ENCODE assay signal across 25 cellular contexts in genomic region chr5:127010362-127010761, GRCh38. TPM values are rescaled to one million over a fixed set of nuclear protein-coding genes. Genes with fewer than 3 reads are reported as not detected.
DNase-seq lines count a peak whose midpoint lies in the region; ATAC-seq and TF ChIP-seq lines count a peak whose summit lies in the region.
"Had no signal": no experiment of that assay in that cellular context is flagged by ENCODE, and none has a peak within 500 bp of the region (broad histone marks: within the 10 kb centered on the region; RNA-seq: fewer than 3 reads in every experiment).

No MANE protein-coding gene starts in this region.

- H3K4me3 ChIP-seq in fibroblast of mammary gland (ENCODE audit: control insufficient read depth, low read depth, low read length) (no peak overlapping the region), gastrocnemius medialis (no peak overlapping the region)
- H3K4me3 ChIP-seq: BLaER1 treated with 17β-estradiol and CSF1 and Interleukin-3, amounts not matched to agents 10 nM and 100 nM; GM12878; neural progenitor cell; PC-9; sigmoid colon; tibial nerve had no signal

- peaks cover 41 to 47% of the 10 kb centered on the region in 2 donors for H3K4me1 ChIP-seq in gastrocnemius medialis
- H3K4me1 ChIP-seq: foreskin keratinocyte, neural progenitor cell had no signal

- intact Hi-C loops in gastrocnemius medialis (cut with DNase I; ENCODE audit: low total_unique reads): no loop called here

- no peak for TF ChIP-seq POLR2A in gastrocnemius medialis (IDR thresholded peaks at IDR 0.05)

- H3K36me3 ChIP-seq in gastrocnemius medialis: no peaks in the 10 kb centered on the region
- H3K36me3 ChIP-seq: brain microvascular endothelial cell, neural progenitor cell, sigmoid colon, tibial nerve had no signal

- H3K9me3 Mint-ChIP-seq in HFFc6: no peaks in the 10 kb centered on the region
- H3K9me3 Mint-ChIP-seq: neural progenitor cell had no signal

- no peaks in the 10 kb centered on the region for H3K36me3 Mint-ChIP-seq in HFFc6 (ENCODE audit: low read depth)
- H3K36me3 Mint-ChIP-seq: neural progenitor cell had no signal

- H3K27ac ChIP-seq in gastrocnemius medialis: peak overlapping the region in 3 of 4 donors; percentile 44 to 63 (median 51)
- H3K27ac ChIP-seq: brain microvascular endothelial cell, epithelial cell of prostate, foreskin keratinocyte, neural progenitor cell, PC-9, sigmoid colon, tibial nerve had no signal

- peak overlapping the region; percentile 35 for H3K4me3 Mint-ChIP-seq in HFFc6
- H3K4me3 Mint-ChIP-seq: neural progenitor cell had no signal

- peaks cover 72% of the 10 kb centered on the region for H3K4me1 Mint-ChIP-seq in HFFc6 (ENCODE audit: low read depth)
- H3K4me1 Mint-ChIP-seq: neural progenitor cell had no signal

- TF ChIP-seq CTCF in HFFc6 (IDR thresholded peaks at IDR 0.05) (no peak), fibroblast of mammary gland (conservative IDR thresholded peaks at IDR 0.05; ENCODE audit: control insufficient read depth, insufficient read depth, low read depth, low read length) (no peak), gastrocnemius medialis (IDR thresholded peaks at IDR 0.05 in 4 of 5, conservative IDR thresholded peaks at IDR 0.05 in 1 of 5) (no peak)

- H3K27me3 ChIP-seq in gastrocnemius medialis: no peaks in the 10 kb centered on the region
- H3K27me3 ChIP-seq: BLaER1 treated with 17β-estradiol and CSF1 and Interleukin-3, amounts not matched to agents 10 nM and 100 nM; brain microvascular endothelial cell; neural progenitor cell; sigmoid colon; tibial nerve had no signal

- ATAC-seq in gastrocnemius medialis: peak in 1 of 2 donors; percentile 40
- ATAC-seq: GM12878 had no signal

- no peaks in the 10 kb centered on the region for H3K9me3 ChIP-seq in gastrocnemius medialis
- H3K9me3 ChIP-seq: sigmoid colon, tibial nerve had no signal

- DNase-seq in AG20443 (ENCODE audit: low spot score) (peak; percentile 55), HFFc6 (no peak), fibroblast of mammary gland (ENCODE audit: low read depth) (peak; percentile 49), gastrocnemius medialis (no peak), NCI-H2171 (lab: John Stamatoyannopoulos, UW) (no peak), SKM-1 treated with dmso at 0.1 percent for 144 hours (lab: John Stamatoyannopoulos, UW; ENCODE audit: unreplicated experiment) (no peak), DMS79 (lab: John Stamatoyannopoulos, UW) (no peak)
- DNase-seq: activated CD4-positive, alpha-beta T cell treated with anti-CD3 and anti-CD28 coated beads, Interleukin-2, amount 50 U/mL, for 1 hour; activated naive CD4-positive, alpha-beta T cell; activated T-cell treated with anti-CD3 and anti-CD28 coated beads, Interleukin-2, amount 50 U/mL, for 48 hours; COR-L47; NCI-H1694; NCI-H524 treated with DMSO at 0.1 percent for 48 hours; NK-92 treated with Interleukin-12 subunit alpha and Interleukin-12 subunit beta, amount 100 ng/mL, for 24 hours; PC-9; SHP77 treated with DMSO at 0.1 percent for 48 hours; sigmoid colon; T1000 had no signal

- in situ Hi-C loops in gastrocnemius medialis (cut with MboI; ENCODE audit: low sequenced_read_pairs in 4 of 4): no loop called here

- peak overlapping the region; percentile 78 for H3K27ac Mint-ChIP-seq in HFFc6
- H3K27ac Mint-ChIP-seq: neural progenitor cell had no signal

- H3K27me3 Mint-ChIP-seq in HFFc6 (ENCODE audit: insufficient read depth): no peaks in the 10 kb centered on the region

RNA-seq across cellular contexts. Expression of gene MARCHF3, which starts 20.0 kb away (rescaled TPM):
- 10 to 100 TPM; 12.3 to 17.8 (median 13.3) TPM for total RNA-seq in HFFc6 (2021; fragmentation: NEBNext Ultra II Directional; extraction: Animal tissue kit (Norgen Biotek cat#: 25700))
- total RNA-seq in gastrocnemius medialis: 1 to 10 TPM; 2.4 to 6.2 (median 3.6) TPM

Comparison
In these comparisons a context has a peak if more than half of its experiments do, and no peak if none do; other contexts are left out.
1. DNase-seq: peak in AG20443 (single experiment) and fibroblast of mammary gland (single experiment); none in HFFc6 (single experiment), gastrocnemius medialis (0 of 2), NCI-H2171 (single experiment), SKM-1 treated with dmso at 0.1 percent for 144 hours (single experiment) and DMS79 (single experiment).